In genomic region chr2:98295275-98295674, GRCh38 we compare ENCODE assay signal across 18 cellular contexts. TPM values are rescaled to one million over a fixed set of nuclear protein-coding genes. Genes with fewer than 3 reads are reported as not detected.
DNase-seq lines count a peak whose midpoint lies in the region; ATAC-seq and TF ChIP-seq lines count a peak whose summit lies in the region.
"Had no signal": no experiment of that assay in that cellular context is flagged by ENCODE, and none has a peak within 500 bp of the region (broad histone marks: within the 10 kb centered on the region; RNA-seq: fewer than 3 reads in every experiment).

No MANE protein-coding gene starts in this region.

- H3K4me3 ChIP-seq in dorsolateral prefrontal cortex (peak overlapping the region in 32 of 59 donors; percentile 11 to 60 (median 36)), upper lobe of right lung (no peak overlapping the region), esophagus squamous epithelium (no peak overlapping the region)
- no peak overlapping the region for H3K4me3 ChIP-seq in effector memory CD4-positive, alpha-beta T cell (ENCODE audit: insufficient read depth, low read depth, low read length, poor library complexity, severe bottlenecking)
- H3K4me3 ChIP-seq: K562, SK-N-MC had no signal

- H3K36me3 ChIP-seq in upper lobe of right lung (no peaks in the 10 kb centered on the region), esophagus squamous epithelium (no peaks in the 10 kb centered on the region)
- H3K36me3 ChIP-seq in effector memory CD4-positive, alpha-beta T cell (ENCODE audit: control insufficient read depth, insufficient read depth, low read length): no peaks in the 10 kb centered on the region

- WGBS in esophagus squamous epithelium, 2 donors: 83% methylated on average over 1 of the region's 5 CpGs; no CpG with 5 or more reads in 1 of the 2 donors

- ATAC-seq in upper lobe of right lung: peak; percentile 8

- H3K9me3 ChIP-seq in upper lobe of right lung: no peaks in the 10 kb centered on the region
- no peaks in the 10 kb centered on the region for H3K9me3 ChIP-seq in esophagus squamous epithelium
- no peaks in the 10 kb centered on the region for H3K9me3 ChIP-seq in effector memory CD4-positive, alpha-beta T cell (ENCODE audit: control insufficient read depth, low read length)

- DNase-seq in HuH-7 (ENCODE audit: low spot score) (peak; percentile 46), dorsolateral prefrontal cortex (no peak), midbrain (lab: John Stamatoyannopoulos, UW) (peak; percentile 2), upper lobe of right lung (no peak), esophagus squamous epithelium (lab: John Stamatoyannopoulos, UW) (no peak), T-helper 9 cell (no peak)
- DNase-seq in effector memory CD4-positive, alpha-beta T cell: no peak
- DNase-seq: DMS79 treated with DMSO at 0.1 percent for 48 hours; H9; NCI-H1092 treated with DMSO at 0.1 percent for 48 hours; NCI-H146; NCI-H2081; NCI-H2171 treated with DMSO at 0.1 percent for 48 hours; NCI-H446 treated with DMSO at 0.1 percent for 48 hours; NK-92 treated with Interleukin-12 subunit alpha and Interleukin-12 subunit beta, amount 100 ng/mL, for 24 hours had no signal

- H3K4me1 ChIP-seq in upper lobe of right lung (no peaks in the 10 kb centered on the region), esophagus squamous epithelium (peaks cover 0 to 7% (median 0%) of the 10 kb centered on the region in 3 donors)
- no peaks in the 10 kb centered on the region for H3K4me1 ChIP-seq in effector memory CD4-positive, alpha-beta T cell (ENCODE audit: control insufficient read depth, insufficient read depth, low read length, poor library complexity, severe bottlenecking)

- no peak for TF ChIP-seq POLR2A in esophagus squamous epithelium (IDR thresholded peaks at IDR 0.05)

- H3K27ac ChIP-seq in dorsolateral prefrontal cortex: peak overlapping the region in 13 of 59 donors; percentile 1 to 65 (median 27)
- no peak overlapping the region for H3K27ac ChIP-seq in upper lobe of right lung
- no peak overlapping the region for H3K27ac ChIP-seq in esophagus squamous epithelium
- H3K27ac ChIP-seq in effector memory CD4-positive, alpha-beta T cell (ENCODE audit: insufficient read depth, low read length, poor library complexity, severe bottlenecking): no peak overlapping the region
- H3K27ac ChIP-seq: SK-N-MC had no signal

- intact Hi-C loops in dorsolateral prefrontal cortex (cut with DNase I): no loop called here
- intact Hi-C loops in upper lobe of right lung (cut with DNase I): no loop called here
- intact Hi-C loops in esophagus squamous epithelium (cut with DNase I): no loop called here

- no peak for TF ChIP-seq CTCF in dorsolateral prefrontal cortex (IDR thresholded peaks at IDR 0.05 in 54 of 56, conservative IDR thresholded peaks at IDR 0.05 in 2 of 56; ENCODE audit: low read depth in 1 of 56, partially characterized antibody in 56 of 56)
- TF ChIP-seq CTCF in upper lobe of right lung (IDR thresholded peaks at IDR 0.05): no peak
- TF ChIP-seq CTCF in esophagus squamous epithelium (IDR thresholded peaks at IDR 0.05): no peak

- H3K27me3 ChIP-seq in dorsolateral prefrontal cortex: no peaks in the 10 kb centered on the region
- peaks cover 3% of the 10 kb centered on the region for H3K27me3 ChIP-seq in upper lobe of right lung
- H3K27me3 ChIP-seq in esophagus squamous epithelium: peaks cover 0 to 20% (median 0%) of the 10 kb centered on the region in 4 donors
- H3K27me3 ChIP-seq in effector memory CD4-positive, alpha-beta T cell (replicated peaks; ENCODE audit: control insufficient read depth, insufficient read depth, low read length, poor library complexity, severe bottlenecking): no peaks in the 10 kb centered on the region

RNA-seq across cellular contexts. Expression of gene CNGA3, which starts 51.0 kb away (rescaled TPM):
- total RNA-seq in dorsolateral prefrontal cortex (1 to 10 TPM in 95 of 120 experiments, under 1 TPM in 25; 0.23 to 7.6 (median 1.5) TPM), upper lobe of right lung (0.17 TPM), esophagus squamous epithelium (under 1 TPM in 3 of 4 donors, not detected in 1; 0.44 to 0.57 (median 0.48) TPM)
- total RNA-seq: A673, H9, K562 had no signal

Comparison
In these comparisons a context has a peak if more than half of its experiments do, and no peak if none do; other contexts are left out.
1. DNase-seq: peak in HuH-7 (single experiment) and midbrain (single experiment); none in dorsolateral prefrontal cortex (0 of 10), upper lobe of right lung (single experiment), esophagus squamous epithelium (single experiment), effector memory CD4-positive, alpha-beta T cell (0 of 3) and T-helper 9 cell (single experiment).
2. H3K4me3 ChIP-seq: peak in dorsolateral prefrontal cortex (32 of 59); none in upper lobe of right lung (single experiment), esophagus squamous epithelium (0 of 4) and effector memory CD4-positive, alpha-beta T cell (single experiment).